13 cellular contexts compared by ENCODE assay signal in the genomic region with DNA sequence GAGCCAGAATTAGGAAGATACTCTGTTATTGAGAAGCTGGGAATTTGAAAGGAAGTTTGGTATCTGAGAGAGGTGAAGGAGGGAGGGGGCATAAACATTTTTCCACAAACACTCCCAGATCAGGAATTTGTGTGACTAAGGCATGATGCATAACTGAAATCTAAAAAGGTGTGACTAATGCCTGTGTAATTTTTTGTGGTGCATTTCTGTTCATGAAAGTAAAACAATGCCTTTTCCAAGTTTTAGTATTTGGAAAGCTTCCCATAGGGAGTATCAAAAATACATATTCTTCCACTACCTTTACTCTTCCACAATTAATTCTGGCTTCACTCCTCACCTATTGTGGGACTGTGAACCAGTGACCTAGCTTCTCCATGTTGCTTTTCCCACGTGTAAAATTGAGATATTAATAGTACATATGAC. TPM values are rescaled to one million over a fixed set of nuclear protein-coding genes. Genes with fewer than 3 reads are reported as not detected.
DNase-seq lines count a peak whose midpoint lies in the region; ATAC-seq, FAIRE-seq and TF ChIP-seq lines count a peak whose summit lies in the region.
"Had no signal": no experiment of that assay in that cellular context is flagged by ENCODE, and none has a peak within 500 bp of the region (broad histone marks: within the 10 kb centered on the region; RNA-seq: fewer than 3 reads in every experiment).

No MANE protein-coding gene starts in this region.

- no TSS peak for BruUV-seq in endothelial cell of umbilical vein (replicated peaks; lab: Mats Ljungman, UMichigan)

- peak overlapping the region; percentile 57 for H3K4me2 ChIP-seq in endothelial cell of umbilical vein (ENCODE audit: insufficient read depth, low read length)

- peak; percentile 71 for DNase-seq in AG08396 (ENCODE audit: low spot score)
- peak; percentile 98 for DNase-seq in M059J (ENCODE audit: low read depth)
- DNase-seq in endothelial cell of umbilical vein (ENCODE audit: low read depth, low spot score), result peak; percentile 91
- DNase-seq in GM13977 (ENCODE audit: low spot score), result no peak
- DNase-seq in effector memory CD4-positive, alpha-beta T cell, result no peak
- DNase-seq: activated CD8-positive, alpha-beta T cell treated with anti-CD3 and anti-CD28 coated beads for 36 hours; anterior cingulate cortex; Peyer's patch; right lobe of liver had no signal

- no peaks in the 10 kb centered on the region for H3K36me3 ChIP-seq in endothelial cell of umbilical vein (ENCODE audit: control insufficient read depth in 2 of 2, extremely low read depth in 1 of 2, insufficient read depth in 2 of 2, low read length in 2 of 2)
- no peaks in the 10 kb centered on the region for H3K36me3 ChIP-seq in mesodermal cell (ENCODE audit: control insufficient read depth, insufficient read depth, low read length)
- H3K36me3 ChIP-seq in effector memory CD4-positive, alpha-beta T cell (ENCODE audit: control insufficient read depth, insufficient read depth, low read length), result no peaks in the 10 kb centered on the region
- H3K36me3 ChIP-seq: Peyer's patch, right lobe of liver had no signal

- H3K27ac ChIP-seq in endothelial cell of umbilical vein (ENCODE audit: insufficient read depth, low read depth, low read length), result peak overlapping the region; percentile 93
- peak overlapping the region; percentile 84 for H3K27ac ChIP-seq in mesodermal cell (ENCODE audit: low read depth, low read length, severe bottlenecking)
- no peak overlapping the region for H3K27ac ChIP-seq in effector memory CD4-positive, alpha-beta T cell (ENCODE audit: insufficient read depth, low read length, poor library complexity, severe bottlenecking)
- H3K27ac ChIP-seq: Peyer's patch, right lobe of liver had no signal

- no peak overlapping the region for H2AFZ ChIP-seq in endothelial cell of umbilical vein (ENCODE audit: low read depth, low read length)

- peak; percentile 50 for TF ChIP-seq POLR2A in endothelial cell of umbilical vein (IDR thresholded peaks at IDR 0.05; ENCODE audit: low read depth, low read length)

- TF ChIP-seq CTCF in endothelial cell of umbilical vein (IDR thresholded peaks at IDR 0.05; ENCODE audit: extremely low read depth in 1 of 2, insufficient read depth in 1 of 2, low read depth in 1 of 2, low read length in 2 of 2) (no peak), GM13977 (IDR thresholded peaks at IDR 0.05; ENCODE audit: extremely low read depth, insufficient read depth, missing control alignments) (no peak)

- intact Hi-C loops in endothelial cell of umbilical vein (cut with micrococcal nuclease), result loop anchor here (1.0 to 5.0 kb wide), 9 partner anchors 17 to 184 kb away; no protein-coding TSS in a partner anchor

- no peaks in the 10 kb centered on the region for H3K79me2 ChIP-seq in endothelial cell of umbilical vein (ENCODE audit: control insufficient read depth, insufficient read depth, low read length)

- in situ Hi-C loops in GM13977 (cut with MboI; ENCODE audit: low pct_unique_long_range_greater_than_20kb, low sequenced_read_pairs, unreplicated experiment), result no loop called here

- peak; percentile 87 for FAIRE-seq in endothelial cell of umbilical vein (lab: Jason Lieb, UNC)

- CTCF ChIA-PET in endothelial cell of umbilical vein (lab: Charles Lee), result interaction anchor here (0.9 to 2.9 kb wide), 14 partner anchors 9 to 184 kb away, joined by 3 to 14 read pairs (median 5); no protein-coding TSS in a partner anchor

- no peaks in the 10 kb centered on the region for H4K20me1 ChIP-seq in endothelial cell of umbilical vein (replicated peaks; ENCODE audit: control insufficient read depth, extremely low read depth, insufficient read depth, low read length)

- H3K9me3 ChIP-seq in endothelial cell of umbilical vein (replicated peaks; ENCODE audit: control insufficient read depth, insufficient read depth, low read length), result no peaks in the 10 kb centered on the region
- H3K9me3 ChIP-seq in mesodermal cell (ENCODE audit: control insufficient read depth, low read length), result no peaks in the 10 kb centered on the region
- no peaks in the 10 kb centered on the region for H3K9me3 ChIP-seq in effector memory CD4-positive, alpha-beta T cell (ENCODE audit: control insufficient read depth, low read length)
- H3K9me3 ChIP-seq: Peyer's patch, right lobe of liver had no signal

- no CpG with 5 or more reads among the region's 1 CpG for WGBS in mesodermal cell (ENCODE audit: insufficient coverage in 2 of 2), 2 experiments

- dilution Hi-C loops in endothelial cell of umbilical vein (cut with MboI; ENCODE audit: extremely low pct_ligation_motif_present, low sequenced_read_pairs), result no loop called here

- POLR2A ChIA-PET in endothelial cell of umbilical vein (lab: Charles Lee), result interaction anchor here (1.3 to 1.7 kb wide), 2 partner anchors 17 to 89 kb away, joined by 5 read pairs; no protein-coding TSS in a partner anchor

- ATAC-seq in GM21528 (IDR thresholded peaks at IDR 0.05; ENCODE audit: low FRiP score, unreplicated experiment) (no peak), HG02885 (IDR thresholded peaks at IDR 0.05; ENCODE audit: poor library complexity, unreplicated experiment) (no peak)
- ATAC-seq: activated CD8-positive, alpha-beta T cell treated with anti-CD3 and anti-CD28 coated beads for 36 hours; stimulated activated effector memory CD8-positive, alpha-beta T cell treated with anti-CD3 and anti-CD28 coated beads, Interleukin-12 subunit alpha, Interleukin-12 subunit beta, amount 100 ng/mL, for 72 hours had no signal

- peak overlapping the region; percentile 55 for H3K9ac ChIP-seq in endothelial cell of umbilical vein (replicated peaks; ENCODE audit: extremely low read depth, insufficient read depth, low read length)

- no peaks in the 10 kb centered on the region for H3K9me1 ChIP-seq in endothelial cell of umbilical vein (replicated peaks; ENCODE audit: control insufficient read depth, extremely low read depth, insufficient read depth, low read length)

- peaks cover 35% of the 10 kb centered on the region for H3K4me1 ChIP-seq in endothelial cell of umbilical vein (ENCODE audit: control insufficient read depth, extremely low read depth, insufficient read depth, low read length)
- H3K4me1 ChIP-seq in mesodermal cell (ENCODE audit: control insufficient read depth, insufficient read depth, low read length, poor library complexity, severe bottlenecking), result peaks cover 25% of the 10 kb centered on the region
- no peaks in the 10 kb centered on the region for H3K4me1 ChIP-seq in effector memory CD4-positive, alpha-beta T cell (ENCODE audit: control insufficient read depth, insufficient read depth, low read length, poor library complexity, severe bottlenecking)
- H3K4me1 ChIP-seq: Peyer's patch, right lobe of liver had no signal

- H3K4me3 ChIP-seq in endothelial cell of umbilical vein (replicated peaks in 1 of 3; ENCODE audit: insufficient read depth in 1 of 3, low read depth in 1 of 3, low read length in 3 of 3), result no peak overlapping the region
- H3K4me3 ChIP-seq in mesodermal cell (ENCODE audit: extremely low read depth, insufficient read depth, low read length, poor library complexity, severe bottlenecking), result no peak overlapping the region
- H3K4me3 ChIP-seq in effector memory CD4-positive, alpha-beta T cell (ENCODE audit: insufficient read depth, low read depth, low read length, poor library complexity, severe bottlenecking), result no peak overlapping the region
- H3K4me3 ChIP-seq: Peyer's patch, right lobe of liver had no signal

- no peaks in the 10 kb centered on the region for H3K27me3 ChIP-seq in endothelial cell of umbilical vein (ENCODE audit: control insufficient read depth in 2 of 2, insufficient read depth in 2 of 2, low read length in 2 of 2)
- H3K27me3 ChIP-seq in effector memory CD4-positive, alpha-beta T cell (replicated peaks; ENCODE audit: control insufficient read depth, insufficient read depth, low read length, poor library complexity, severe bottlenecking), result no peaks in the 10 kb centered on the region
- H3K27me3 ChIP-seq: Peyer's patch, right lobe of liver had no signal

TF ChIP-seq in endothelial cell of umbilical vein, 7 proteins besides CTCF, POLR2A, EP300 and RAD21:
- TF ChIP-seq FOS (IDR thresholded peaks at IDR 0.05; ENCODE audit: borderline replicate concordance, insufficient read depth, low read length) (peak; percentile 98), JUN (IDR thresholded peaks at IDR 0.05; ENCODE audit: borderline replicate concordance, insufficient read depth, insufficient read length, low read depth) (peak; percentile 99), EZH2 (IDR thresholded peaks at IDR 0.05; ENCODE audit: borderline replicate concordance, low read depth, low read length, severe bottlenecking) (no peak), GATA2 (IDR thresholded peaks at IDR 0.05; ENCODE audit: insufficient read depth, insufficient read length, low read depth, low read length) (peak; percentile 50), MYC (IDR thresholded peaks at IDR 0.05; ENCODE audit: low read depth, low read length) (no peak), POLR2AphosphoS5 (IDR thresholded peaks at IDR 0.05; ENCODE audit: insufficient read depth, low read depth, low read length) (peak; percentile 64)
- TF ChIP-seq, protein P1, sequence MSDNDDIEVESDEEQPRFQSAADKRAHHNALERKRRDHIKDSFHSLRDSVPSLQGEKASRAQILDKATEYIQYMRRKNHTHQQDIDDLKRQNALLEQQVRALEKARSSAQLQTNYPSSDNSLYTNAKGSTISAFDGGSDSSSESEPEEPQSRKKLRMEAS (IDR thresholded peaks at IDR 0.05; ENCODE audit: insufficient read depth, insufficient read length), result no peak

RNA-seq across cellular contexts. Expression of gene CAV2, which starts 56.4 kb away (rescaled TPM):
- total RNA-seq in M059J (2014; rRNA removed; shearing (Covaris generic)), result 151 and 165 TPM in 2 replicates
- total RNA-seq in endothelial cell of umbilical vein, result 146 and 179 TPM in 2 replicates
- polyA plus RNA-seq in endothelial cell of umbilical vein, result 258 and 327 TPM in 2 replicates
- polyA plus RNA-seq in endothelial cell of umbilical vein (2011; cell fraction: cytosol; rRNA removed), result 240 and 252 TPM in 2 replicates
- polyA plus RNA-seq in endothelial cell of umbilical vein (2011; cell fraction: nucleus; rRNA removed), result 107 and 121 TPM in 2 replicates
- 88.3 and 144 TPM in 2 replicates for polyA plus RNA-seq in endothelial cell of umbilical vein (2012)
- 465 and 480 TPM in 2 replicates for polyA minus RNA-seq in endothelial cell of umbilical vein
- 10.4 TPM for polyA minus RNA-seq in endothelial cell of umbilical vein (2011; cell fraction: cytosol; rRNA and poly(A)+ RNA removed)
- polyA minus RNA-seq in endothelial cell of umbilical vein (2011; cell fraction: nucleus; rRNA and poly(A)+ RNA removed), result 104 and 114 TPM in 2 replicates
- 13.1 TPM for polyA plus RNA-seq in mesodermal cell (2013, experiment 1 of 2)
- polyA plus RNA-seq in mesodermal cell (2013, experiment 2 of 2), result 17.9 TPM
- total RNA-seq: activated CD8-positive, alpha-beta T cell treated with anti-CD3 and anti-CD28 coated beads for 36 hours had no signal

Comparison
In these comparisons a context has a peak if more than half of its experiments do, and no peak if none do; other contexts are left out.
1. DNase-seq: peak in AG08396 (single experiment), M059J (single experiment) and endothelial cell of umbilical vein (single experiment); none in GM13977 (single experiment) and effector memory CD4-positive, alpha-beta T cell (0 of 3).